16 cellular contexts compared by ENCODE assay signal in the genomic region with DNA sequence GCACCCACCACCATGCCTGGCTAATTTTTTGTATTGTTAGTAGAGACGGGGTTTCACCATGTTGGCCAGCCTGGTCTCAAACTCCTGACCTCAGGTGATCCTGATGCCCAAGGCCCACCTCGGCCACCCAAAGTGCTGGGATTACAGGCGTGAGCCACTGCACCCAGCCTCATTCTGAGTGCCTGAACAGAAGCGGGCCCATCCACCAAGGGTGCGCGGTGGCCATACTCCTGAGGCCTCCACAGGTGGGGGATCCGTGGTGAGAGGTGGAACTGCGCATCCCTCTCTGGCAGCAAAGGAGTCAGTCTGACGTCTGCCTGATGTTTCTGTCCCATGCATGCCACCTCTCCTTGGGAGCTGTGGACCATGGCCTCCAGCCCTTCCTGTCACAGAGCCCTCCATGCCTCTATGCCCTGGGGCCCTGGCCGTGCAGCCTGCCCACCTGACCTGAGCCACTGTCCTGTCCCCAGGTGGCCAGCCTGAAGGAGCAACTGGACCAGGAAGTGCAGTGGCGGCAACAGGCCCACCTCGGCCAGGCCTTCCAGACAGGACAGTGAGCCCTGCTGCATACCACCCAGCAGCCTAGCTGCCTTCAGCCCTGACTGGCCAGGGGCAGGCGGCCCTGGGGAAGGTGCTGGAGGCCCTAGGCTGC. TPM values are rescaled to one million over a fixed set of nuclear protein-coding genes. Genes with fewer than 3 reads are reported as not detected.
DNase-seq lines count a peak whose midpoint lies in the region; ATAC-seq, FAIRE-seq and TF ChIP-seq lines count a peak whose summit lies in the region.
"Had no signal": no experiment of that assay in that cellular context is flagged by ENCODE, and none has a peak within 500 bp of the region (broad histone marks: within the 10 kb centered on the region; RNA-seq: fewer than 3 reads in every experiment).

No MANE protein-coding gene starts in this region.

- H3K4me1 ChIP-seq in astrocyte (ENCODE audit: insufficient read depth, low read length) (peaks cover 8% of the 10 kb centered on the region), left lung (peaks cover 21 to 27% of the 10 kb centered on the region in 2 donors), spleen (peaks cover 7 to 74% (median 44%) of the 10 kb centered on the region in 6 donors)

- peak overlapping the region; percentile 98 for H3K27ac ChIP-seq in C4-2B
- H3K27ac ChIP-seq in astrocyte (ENCODE audit: low read depth, low read length), result no peak overlapping the region
- H3K27ac ChIP-seq in left lung, result peak overlapping the region; percentile 70 to 77
- peak overlapping the region; percentile 53 to 91 (median 78) for H3K27ac ChIP-seq in spleen

- no peaks in the 10 kb centered on the region for H3K36me3 Mint-ChIP-seq in astrocyte (ENCODE audit: low read depth, unreplicated experiment)
- H3K36me3 Mint-ChIP-seq: activated CD8-positive, alpha-beta memory T cell treated with anti-CD3 and anti-CD28 coated beads, Interleukin-2, amount 10 ng/mL, durations not matched to agents 7 days and 5 days; activated naive CD8-positive, alpha-beta T cell; naive thymus-derived CD4-positive, alpha-beta T cell had no signal

- H3K9ac ChIP-seq in astrocyte (ENCODE audit: low read length), result no peak overlapping the region

- no peak for TF ChIP-seq POLR2A in spleen (IDR thresholded peaks at IDR 0.05)

- ATAC-seq in left lung (no peak), GM18511 (IDR thresholded peaks at IDR 0.05; ENCODE audit: unreplicated experiment) (no peak), GM21381 (IDR thresholded peaks at IDR 0.05; ENCODE audit: unreplicated experiment) (no peak)
- ATAC-seq: activated CD8-positive, alpha-beta memory T cell treated with anti-CD3 and anti-CD28 coated beads, Interleukin-2, amount 10 ng/mL, durations not matched to agents 7 days and 5 days had no signal

- H3K9me3 Mint-ChIP-seq in astrocyte (ENCODE audit: unreplicated experiment), result no peaks in the 10 kb centered on the region
- H3K9me3 Mint-ChIP-seq: GM23338; naive thymus-derived CD4-positive, alpha-beta T cell had no signal

- H4K20me1 ChIP-seq in astrocyte (ENCODE audit: insufficient read depth, low read length), result no peaks in the 10 kb centered on the region

- no peak overlapping the region for H3K4me3 ChIP-seq in astrocyte (ENCODE audit: insufficient read depth, low read depth, low read length)
- no peak overlapping the region for H3K4me3 ChIP-seq in left lung
- no peak overlapping the region for H3K4me3 ChIP-seq in spleen
- H3K4me3 ChIP-seq: GM23338 had no signal

- WGBS in spleen, 5 donors, result 80 to 94% (median 89%) methylated on average over 7 to 13 of the region's 13 CpGs

- no peak for FAIRE-seq in astrocyte (lab: Jason Lieb, UNC)
- FAIRE-seq: colon had no signal

- no peak overlapping the region for H2AFZ ChIP-seq in astrocyte (ENCODE audit: low read depth, low read length)

- peak overlapping the region; percentile 48 for H3K4me2 ChIP-seq in astrocyte (ENCODE audit: low read length)
- H3K4me2 ChIP-seq: GM23338 had no signal

- peaks cover 24% of the 10 kb centered on the region for H3K27me3 Mint-ChIP-seq in astrocyte (ENCODE audit: low read depth, unreplicated experiment)
- H3K27me3 Mint-ChIP-seq: activated CD8-positive, alpha-beta memory T cell treated with anti-CD3 and anti-CD28 coated beads, Interleukin-2, amount 10 ng/mL, durations not matched to agents 7 days and 5 days; activated naive CD8-positive, alpha-beta T cell had no signal

- no peak overlapping the region for H3K4me3 Mint-ChIP-seq in astrocyte (ENCODE audit: unreplicated experiment)
- H3K4me3 Mint-ChIP-seq: activated CD8-positive, alpha-beta memory T cell treated with anti-CD3 and anti-CD28 coated beads, Interleukin-2, amount 10 ng/mL, durations not matched to agents 7 days and 5 days; activated naive CD8-positive, alpha-beta T cell; GM23338; naive thymus-derived CD4-positive, alpha-beta T cell had no signal

- no peaks in the 10 kb centered on the region for H3K79me2 ChIP-seq in astrocyte (ENCODE audit: insufficient read depth, low read length)

- H3K27me3 ChIP-seq in astrocyte (ENCODE audit: insufficient read depth, low read length) (no peaks in the 10 kb centered on the region), left lung (no peaks in the 10 kb centered on the region), spleen (replicated peaks in 1 of 7) (peaks cover 0 to 15% (median 0%) of the 10 kb centered on the region in 7 donors)

- no peak for DNase-seq in astrocyte (ENCODE audit: low read depth)
- peak; percentile 28 to 71 for DNase-seq in left lung
- DNase-seq in spleen, result peak; percentile 72
- DNase-seq in occipital lobe (lab: John Stamatoyannopoulos, UW), result no peak
- no peak for DNase-seq in stimulated activated CD8-positive, alpha-beta memory T cell treated with anti-CD3 and anti-CD28 coated beads, Interleukin-4, amount 100 ng/mL, for 48 hours
- DNase-seq: activated CD8-positive, alpha-beta memory T cell treated with anti-CD3 and anti-CD28 coated beads, Interleukin-2, amount 10 ng/mL, durations not matched to agents 7 days and 5 days; Kasumi-1; naive thymus-derived CD4-positive, alpha-beta T cell; NCI-H1694 treated with DMSO at 0.1 percent for 48 hours; NCI-H748 treated with DMSO at 0.1 percent for 48 hours had no signal

- H3K36me3 ChIP-seq in astrocyte (ENCODE audit: insufficient read depth, low read length), result no peaks in the 10 kb centered on the region
- no peaks in the 10 kb centered on the region for H3K36me3 ChIP-seq in left lung
- no peaks in the 10 kb centered on the region for H3K36me3 ChIP-seq in spleen

- H3K9me3 ChIP-seq in astrocyte (ENCODE audit: insufficient read depth, low read depth, low read length) (peaks cover 14% of the 10 kb centered on the region), left lung (no peaks in the 10 kb centered on the region), spleen (peaks cover 0 to 9% (median 0%) of the 10 kb centered on the region in 8 donors)

- H3K27ac Mint-ChIP-seq in astrocyte (ENCODE audit: unreplicated experiment), result peak overlapping the region; percentile 26
- H3K27ac Mint-ChIP-seq: activated CD8-positive, alpha-beta memory T cell treated with anti-CD3 and anti-CD28 coated beads, Interleukin-2, amount 10 ng/mL, durations not matched to agents 7 days and 5 days; activated naive CD8-positive, alpha-beta T cell; GM23338 had no signal

- peaks cover 2% of the 10 kb centered on the region for H3K4me1 Mint-ChIP-seq in astrocyte (ENCODE audit: low read depth, unreplicated experiment)
- H3K4me1 Mint-ChIP-seq: activated CD8-positive, alpha-beta memory T cell treated with anti-CD3 and anti-CD28 coated beads, Interleukin-2, amount 10 ng/mL, durations not matched to agents 7 days and 5 days; GM23338 had no signal

- TF ChIP-seq CTCF in C4-2B (conservative IDR thresholded peaks at IDR 0.05) (no peak), astrocyte (IDR thresholded peaks at IDR 0.05; ENCODE audit: insufficient read depth, low read depth, low read length) (no peak), left lung (IDR thresholded peaks at IDR 0.05) (no peak), spleen (IDR thresholded peaks at IDR 0.05 in 8 of 11, conservative IDR thresholded peaks at IDR 0.05 in 3 of 11) (no peak)

- intact Hi-C loops in left lung (cut with DNase I) (no loop called here), spleen (cut with DNase I; ENCODE audit: low total_unique reads) (no loop called here)

RNA-seq across cellular contexts. Expression of gene SNED1, which starts 7.6 kb away (rescaled TPM):
- total RNA-seq in astrocyte, result 0.23 and 0.48 TPM in 2 replicates
- 10 to 100 TPM; 36.4 to 48.2 TPM for total RNA-seq in left lung
- 10 to 100 TPM; 41.2 to 85.3 (median 66.2) TPM for total RNA-seq in spleen
- polyA plus RNA-seq in spleen, result 1 to 10 TPM; 2.6 to 9.5 (median 4.6) TPM
- total RNA-seq in occipital lobe, result 3.3 TPM

Comparison
In these comparisons a context has a peak if more than half of its experiments do, and no peak if none do; other contexts are left out.
1. DNase-seq: peak in left lung (2 of 2) and spleen (single experiment); none in astrocyte (single experiment), occipital lobe (single experiment) and stimulated activated CD8-positive, alpha-beta memory T cell treated with anti-CD3 and anti-CD28 coated beads, Interleukin-4, amount 100 ng/mL, for 48 hours (single experiment).